ENCODE assay signal across 16 cellular contexts in the genomic region with DNA sequence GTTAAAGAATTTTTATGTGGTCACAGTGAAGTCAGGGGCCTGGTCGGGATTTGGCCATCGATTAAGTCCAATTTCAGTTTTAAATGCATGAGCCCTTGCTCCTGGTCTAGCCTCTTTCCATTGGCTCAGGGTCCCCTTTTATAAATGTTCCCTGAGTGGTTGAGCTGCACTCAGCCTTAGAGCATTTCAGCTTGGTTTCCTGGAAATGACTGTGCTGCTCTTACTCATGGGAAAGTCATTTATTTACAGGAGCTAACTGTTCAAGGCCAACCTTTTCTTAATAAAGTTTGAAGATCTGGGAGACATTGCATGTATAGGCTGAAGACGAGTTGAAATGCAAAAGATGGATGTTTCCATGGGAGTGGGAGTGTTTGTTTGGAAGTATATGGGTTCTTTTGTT.
A peak's percentile ranks its signal among the peaks of the same experiment; 100 is the strongest.
DNase-seq lines count a peak whose midpoint lies in the region; ATAC-seq, FAIRE-seq and TF ChIP-seq lines count a peak whose summit lies in the region.
"Had no signal": no experiment of that assay in that cellular context is flagged by ENCODE, and none has a peak within 500 bp of the region (broad histone marks: within the 10 kb centered on the region; RNA-seq: fewer than 3 reads in every experiment).

No MANE protein-coding gene starts in this region.

- DNase-seq in AG04449 (ENCODE audit: low read depth, low spot score) (peak; percentile 58), HS-5 (ENCODE audit: low read depth) (peak; percentile 9), bronchial epithelial cell (ENCODE audit: low read depth) (peak; percentile 74), kidney glomerular epithelial cell (lab: John Stamatoyannopoulos, UW) (peak; percentile 24), NCI-H82 treated with DMSO at 0.1 percent for 48 hours (lab: John Stamatoyannopoulos, UW; ENCODE audit: unreplicated experiment) (no peak), erythroblast (lab: John Stamatoyannopoulos, UW) (no peak), T1000 (lab: John Stamatoyannopoulos, UW) (no peak)
- DNase-seq: activated CD8-positive, alpha-beta memory T cell treated with anti-CD3 and anti-CD28 coated beads, Interleukin-2, amount 50 U/mL, for 48 hours; activated naive CD8-positive, alpha-beta T cell treated with anti-CD3 and anti-CD28 coated beads, Interleukin-2, amount 10 ng/mL, durations not matched to agents 7 days and 5 days; heart left ventricle; KG1; NCI-H187; NCI-H69; SJCRH30; upper lobe of right lung had no signal

- TF ChIP-seq CTCF in AG04449 (IDR thresholded peaks at IDR 0.05; ENCODE audit: insufficient read depth, low read length, missing control alignments) (no peak), bronchial epithelial cell (IDR thresholded peaks at IDR 0.05; ENCODE audit: insufficient read depth, low read length, severe bottlenecking) (no peak)

- POLR2A ChIA-PET in AG04449 (lab: Yijun Ruan, JAX), result no interaction called here

- FAIRE-seq in bronchial epithelial cell (lab: Jason Lieb, UNC), result no peak

- CTCF ChIA-PET in AG04449 (lab: Yijun Ruan, JAX), result interaction anchor here (1.5 to 1.6 kb wide), 2 partner anchors 12 to 18 kb away, joined by 3 read pairs; no protein-coding TSS in a partner anchor

- no peak overlapping the region for H3K4me3 ChIP-seq in AG04449 (ENCODE audit: low read depth, low read length)
- no peak overlapping the region for H3K4me3 ChIP-seq in bronchial epithelial cell (ENCODE audit: low read depth, low read length)
- H3K4me3 ChIP-seq: heart left ventricle, SJCRH30, upper lobe of right lung had no signal

- no peaks in the 10 kb centered on the region for H3K27me3 ChIP-seq in bronchial epithelial cell (ENCODE audit: control insufficient read depth, insufficient read depth, low read length)
- H3K27me3 ChIP-seq: heart left ventricle, SJCRH30, upper lobe of right lung had no signal

- no peaks in the 10 kb centered on the region for H3K36me3 ChIP-seq in bronchial epithelial cell (ENCODE audit: control insufficient read depth, insufficient read depth, low read length)
- H3K36me3 ChIP-seq: heart left ventricle, SJCRH30, upper lobe of right lung had no signal

- ATAC-seq in HG02981 (IDR thresholded peaks at IDR 0.05; ENCODE audit: unreplicated experiment), result no peak
- ATAC-seq: heart left ventricle, upper lobe of right lung had no signal

- no peak for TF ChIP-seq POLR2A in erythroblast (IDR thresholded peaks at IDR 0.05; ENCODE audit: low read length)

Comparison
In these comparisons a context has a peak if more than half of its experiments do, and no peak if none do; other contexts are left out.
1. DNase-seq: peak in AG04449 (single experiment), HS-5 (single experiment), bronchial epithelial cell (single experiment) and kidney glomerular epithelial cell (single experiment); none in NCI-H82 treated with DMSO at 0.1 percent for 48 hours (single experiment), erythroblast (0 of 2) and T1000 (single experiment).